ENCODE assay signal across 8 cellular contexts in genomic region chr1:202967684-202968281, GRCh38. TPM values are rescaled to one million over a fixed set of nuclear protein-coding genes. Genes with fewer than 3 reads are reported as not detected.
DNase-seq lines count a peak whose midpoint lies in the region; ATAC-seq and TF ChIP-seq lines count a peak whose summit lies in the region.

No MANE protein-coding gene starts in this region.

- peaks cover 0 to 3% (median 0%) of the 10 kb centered on the region in 5 experiments for H3K9me3 Mint-ChIP-seq in brain
- H3K9me3 Mint-ChIP-seq in stimulated activated naive CD8-positive, alpha-beta T cell treated with anti-CD3 and anti-CD28 coated beads, Interleukin-15, Interleukin-2, amounts not matched to agents 100 ng/mL and 50 ng/mL, for 24 hours: no peaks in the 10 kb centered on the region

- H3K4me1 Mint-ChIP-seq in brain: peaks cover 47% of the 10 kb centered on the region
- H3K4me1 Mint-ChIP-seq in stimulated activated naive CD8-positive, alpha-beta T cell treated with anti-CD3 and anti-CD28 coated beads, Interleukin-15, Interleukin-2, amounts not matched to agents 100 ng/mL and 50 ng/mL, for 24 hours (ENCODE audit: low read depth): peaks cover 25% of the 10 kb centered on the region

- H3K9me3 ChIP-seq in ES-I3 (ENCODE audit: control insufficient read depth, insufficient read depth, low read length): no peaks in the 10 kb centered on the region

- peak overlapping the region; percentile 90 to 98 (median 97) for H3K4me3 Mint-ChIP-seq in brain
- peak overlapping the region; percentile 88 for H3K4me3 Mint-ChIP-seq in stimulated activated naive CD8-positive, alpha-beta T cell treated with anti-CD3 and anti-CD28 coated beads, Interleukin-15, Interleukin-2, amounts not matched to agents 100 ng/mL and 50 ng/mL, for 24 hours

- H3K27ac Mint-ChIP-seq in brain: peak overlapping the region; percentile 60 to 96 (median 92)
- H3K27ac Mint-ChIP-seq in stimulated activated naive CD8-positive, alpha-beta T cell treated with anti-CD3 and anti-CD28 coated beads, Interleukin-15, Interleukin-2, amounts not matched to agents 100 ng/mL and 50 ng/mL, for 24 hours: peak overlapping the region; percentile 82

- H3K36me3 Mint-ChIP-seq in brain: no peaks in the 10 kb centered on the region
- peaks cover 4% of the 10 kb centered on the region for H3K36me3 Mint-ChIP-seq in stimulated activated naive CD8-positive, alpha-beta T cell treated with anti-CD3 and anti-CD28 coated beads, Interleukin-15, Interleukin-2, amounts not matched to agents 100 ng/mL and 50 ng/mL, for 24 hours (ENCODE audit: low read depth)

- H3K27me3 Mint-ChIP-seq in brain: peaks cover 15% of the 10 kb centered on the region
- no peaks in the 10 kb centered on the region for H3K27me3 Mint-ChIP-seq in stimulated activated naive CD8-positive, alpha-beta T cell treated with anti-CD3 and anti-CD28 coated beads, Interleukin-15, Interleukin-2, amounts not matched to agents 100 ng/mL and 50 ng/mL, for 24 hours

- no peak for TF ChIP-seq CTCF in brain (conservative IDR thresholded peaks at IDR 0.05)

- peak overlapping the region; percentile 63 for H3K9ac ChIP-seq in ES-I3 (ENCODE audit: low read depth, low read length)

- 0 out of 2 replicates have a peak, but pooled peaks cover 3% of the 10 kb centered on the region for H3K36me3 ChIP-seq in ES-I3 (ENCODE audit: insufficient read depth, low read length)

- ATAC-seq in GM21786 (IDR thresholded peaks at IDR 0.05; ENCODE audit: unreplicated experiment): peak; percentile 18
- no peak for ATAC-seq in HG02938 (IDR thresholded peaks at IDR 0.05; ENCODE audit: unreplicated experiment)

- peaks cover 6% of the 10 kb centered on the region; the same call in 1 of the 2 replicates for H3K4me1 ChIP-seq in ES-I3 (ENCODE audit: insufficient read depth, low read length)

- DNase-seq in NCI-H69 (lab: John Stamatoyannopoulos, UW) (peak; percentile 60), kidney tubule cell (ENCODE audit: low spot score) (peak; percentile 52), HPDE6-E6E7 (ENCODE audit: extremely low spot score) (no peak)

RNA-seq across cellular contexts. Expression of gene CYB5R1, which starts 0.7 kb away (rescaled TPM):
- 173 TPM for polyA plus RNA-seq in brain (ENCODE audit: insufficient read depth, low read depth, low replicate concordance)

RNA-seq across cellular contexts. Expression of gene ADIPOR1, which starts 9.7 kb away (rescaled TPM):
- polyA plus RNA-seq in brain (ENCODE audit: insufficient read depth, low read depth, low replicate concordance): 139 TPM

RNA-seq across cellular contexts. Expression of gene TMEM183A, which starts 39.4 kb away (rescaled TPM):
- 80.2 TPM for polyA plus RNA-seq in brain (ENCODE audit: insufficient read depth, low read depth, low replicate concordance)

RNA-seq across cellular contexts. Expression of gene KLHL12, which starts 40.7 kb away (rescaled TPM):
- 34.3 TPM for polyA plus RNA-seq in brain (ENCODE audit: insufficient read depth, low read depth, low replicate concordance)

RNA-seq across cellular contexts. Expression of gene PPFIA4, which starts 58.5 kb away (rescaled TPM):
- 6.7 TPM for polyA plus RNA-seq in brain (ENCODE audit: insufficient read depth, low read depth, low replicate concordance)
